In genomic region chr20:1807394-1807793, GRCh38 we compare ENCODE assay signal across 20 cellular contexts.
DNase-seq lines count a peak whose midpoint lies in the region; ATAC-seq, FAIRE-seq and TF ChIP-seq lines count a peak whose summit lies in the region.
"Had no signal": no experiment of that assay in that cellular context is flagged by ENCODE, and none has a peak within 500 bp of the region (broad histone marks: within the 10 kb centered on the region; RNA-seq: fewer than 3 reads in every experiment).

No MANE protein-coding gene starts in this region.

- H3K9me3 ChIP-seq in IMR-90 (ENCODE audit: control insufficient read depth, insufficient read depth, low read length) (no peaks in the 10 kb centered on the region), astrocyte (ENCODE audit: insufficient read depth, low read depth, low read length) (no peaks in the 10 kb centered on the region), esophagus muscularis mucosa (no peaks in the 10 kb centered on the region)
- H3K9me3 ChIP-seq: BE2C had no signal

- H3K4me2 ChIP-seq in IMR-90 (ENCODE audit: low read depth, low read length) (no peak overlapping the region), astrocyte (ENCODE audit: low read length) (no peak overlapping the region)

- H2BK120ac ChIP-seq in IMR-90 (ENCODE audit: low read depth, low read length), result peak overlapping the region; percentile 67

- H3K4me1 Mint-ChIP-seq in astrocyte (ENCODE audit: low read depth, unreplicated experiment) (peaks cover 44% of the 10 kb centered on the region), type B pancreatic cell (ENCODE audit: unreplicated experiment) (peaks cover 15% of the 10 kb centered on the region)

- POLR2A ChIA-PET in IMR-90 (lab: Charles Lee; ENCODE audit: unreplicated experiment), result no interaction called here
- POLR2A ChIA-PET in HEK293T (lab: Yijun Ruan, JAX), result no interaction called here

- H3K27ac ChIP-seq in IMR-90 (ENCODE audit: insufficient read depth, low read length), result no peak overlapping the region
- no peak overlapping the region for H3K27ac ChIP-seq in astrocyte (ENCODE audit: low read depth, low read length)
- no peak overlapping the region for H3K27ac ChIP-seq in esophagus muscularis mucosa (replicated peaks in 1 of 4)

- peak overlapping the region; percentile 52; the same call in 1 of the 2 replicates for H2BK20ac ChIP-seq in IMR-90 (ENCODE audit: low read depth, low read length)

- no peak overlapping the region; the same call in 1 of the 2 replicates for H4K5ac ChIP-seq in IMR-90 (ENCODE audit: low read depth, low read length)

- H3K79me1 ChIP-seq in IMR-90 (ENCODE audit: low read depth in 1 of 2, low read length in 2 of 2), result peaks cover 0 to 11% of the 10 kb centered on the region in 2 experiments; a peak in 1 of 4 replicates

- H3K79me2 ChIP-seq in astrocyte (ENCODE audit: insufficient read depth, low read length), result no peaks in the 10 kb centered on the region

- H3K4me1 ChIP-seq in IMR-90 (ENCODE audit: control insufficient read depth, insufficient read depth, low read length) (peaks cover 38% of the 10 kb centered on the region), astrocyte (ENCODE audit: insufficient read depth, low read length) (peaks cover 47% of the 10 kb centered on the region), esophagus muscularis mucosa (peaks cover 21 to 50% (median 38%) of the 10 kb centered on the region in 4 donors)
- H3K4me1 ChIP-seq: BE2C had no signal

- dilution Hi-C loops in IMR-90 (cut with HindIII; ENCODE audit: low sequenced_read_pairs, unreplicated experiment), result no loop called here

- no peak overlapping the region for H3K4me3 ChIP-seq in IMR-90 (ENCODE audit: insufficient read depth, low read depth, low read length)
- H3K4me3 ChIP-seq in astrocyte (ENCODE audit: insufficient read depth, low read depth, low read length), result no peak overlapping the region
- H3K4me3 ChIP-seq in esophagus muscularis mucosa, result no peak overlapping the region

- in situ Hi-C loops in IMR-90 (cut with MboI; ENCODE audit: low sequenced_read_pairs), result no loop called here

- DNase-seq in IMR-90 (no peak), astrocyte (ENCODE audit: low read depth) (no peak), esophagus muscularis mucosa (ENCODE audit: extremely low spot score) (peak; percentile 68), type B pancreatic cell (ENCODE audit: extremely low spot score, unreplicated experiment) (peak; percentile 7), HEK293T (ENCODE audit: extremely low spot score) (no peak)
- DNase-seq in activated naive CD4-positive, alpha-beta T cell treated with anti-CD3 and anti-CD28 coated beads, Interleukin-2, amount 50 U/mL, for 16 hours, result no peak
- DNase-seq: BE2C; Calu3; CD4-positive, alpha-beta memory T cell; DMS79; H7; Karpas-422; NCI-H1105 treated with DMSO at 0.1 percent for 48 hours; NCI-H187; NCI-H345; NCI-H526 treated with DMSO at 0.1 percent for 48 hours; NK-92 treated with Interleukin-12 subunit alpha and Interleukin-12 subunit beta, amount 100 ng/mL, for 24 hours; SIG-M5 had no signal

- peak overlapping the region; percentile 82 for H4K91ac ChIP-seq in IMR-90 (ENCODE audit: insufficient read depth, low read depth, low read length)

- 100% methylated on average over 2 of the region's 7 CpGs; no CpG with 5 or more reads in 1 of the 2 experiments for WGBS in IMR-90 (ENCODE audit: extremely low coverage in 2 of 2, insufficient read length in 1 of 2), 2 experiments
- 77% methylated on average over 7 of the region's 7 CpGs for WGBS in esophagus muscularis mucosa

- no peak overlapping the region for H2AK9ac ChIP-seq in IMR-90 (replicated peaks; ENCODE audit: low read depth, low read length, poor library complexity)

- no peak overlapping the region for H3K9ac ChIP-seq in IMR-90 (ENCODE audit: low read depth, low read length)
- no peak overlapping the region for H3K9ac ChIP-seq in astrocyte (ENCODE audit: low read length)

- TF ChIP-seq POLR2A in IMR-90 (IDR thresholded peaks at IDR 0.05; ENCODE audit: low read depth, low read length), result no peak
- TF ChIP-seq POLR2A in esophagus muscularis mucosa (IDR thresholded peaks at IDR 0.05; ENCODE audit: low read depth), result no peak

- H3K14ac ChIP-seq in IMR-90 (replicated peaks; ENCODE audit: low read depth, low read length), result no peak overlapping the region

- H4K8ac ChIP-seq in IMR-90 (ENCODE audit: low read depth in 2 of 2, low read length in 2 of 2), result no peak overlapping the region

- H2AFZ ChIP-seq in IMR-90 (replicated peaks; ENCODE audit: low read length, poor library complexity) (no peak overlapping the region), astrocyte (ENCODE audit: low read depth, low read length) (no peak overlapping the region)

- CTCF ChIA-PET in IMR-90 (lab: Yijun Ruan, JAX), result interaction anchor here (0.7 kb wide), 1 partner anchor 507 kb away, joined by 3 read pairs; no protein-coding TSS in a partner anchor
- CTCF ChIA-PET in HEK293T (lab: Yijun Ruan, JAX), result no interaction called here

- H3K27me3 ChIP-seq in IMR-90 (ENCODE audit: control insufficient read depth, insufficient read depth, low read length) (no peaks in the 10 kb centered on the region), astrocyte (ENCODE audit: insufficient read depth, low read length) (no peaks in the 10 kb centered on the region), esophagus muscularis mucosa (no peaks in the 10 kb centered on the region)

- H3K9me1 ChIP-seq in IMR-90 (ENCODE audit: insufficient read depth, low read length), result peaks cover 31% of the 10 kb centered on the region

- TF ChIP-seq EP300 in esophagus muscularis mucosa (IDR thresholded peaks at IDR 0.05), result no peak

- peak overlapping the region; percentile 82; the same call in 2 of the 3 replicates for H2BK15ac ChIP-seq in IMR-90 (ENCODE audit: low read depth, low read length)

- no TSS peak for BruUV-seq in IMR-90 (replicated peaks; lab: Mats Ljungman, UMichigan)

- H3K4ac ChIP-seq in IMR-90 (ENCODE audit: low read depth, low read length), result 0 out of 2 replicates have a peak overlapping the region, but pooled peaks have one; percentile 62

- intact Hi-C loops in IMR-90 (cut with micrococcal nuclease), result no loop called here
- intact Hi-C loops in esophagus muscularis mucosa (cut with DNase I), result no loop called here

- H3K9me3 Mint-ChIP-seq in astrocyte (ENCODE audit: unreplicated experiment) (no peaks in the 10 kb centered on the region), type B pancreatic cell (no peaks in the 10 kb centered on the region)
- H3K9me3 Mint-ChIP-seq: CD4-positive, alpha-beta memory T cell had no signal

- no peak overlapping the region; the same call in 1 of the 2 replicates for H3K23ac ChIP-seq in IMR-90 (ENCODE audit: low read depth, low read length)

- peak overlapping the region; percentile 42 for H2AK5ac ChIP-seq in IMR-90 (ENCODE audit: low read depth, low read length)

- H4K20me1 ChIP-seq in IMR-90 (ENCODE audit: insufficient read depth, low read length) (no peaks in the 10 kb centered on the region), astrocyte (ENCODE audit: insufficient read depth, low read length) (no peaks in the 10 kb centered on the region)

- H3K56ac ChIP-seq in IMR-90 (ENCODE audit: extremely low read depth, insufficient read depth, low read length), result no peak overlapping the region; the same call in 1 of the 2 replicates

- no peak overlapping the region for H2BK5ac ChIP-seq in IMR-90 (ENCODE audit: low read depth, low read length, poor library complexity, severe bottlenecking)

- H3K36me3 ChIP-seq in IMR-90 (ENCODE audit: control insufficient read depth, insufficient read depth, low read length) (no peaks in the 10 kb centered on the region), astrocyte (ENCODE audit: insufficient read depth, low read length) (no peaks in the 10 kb centered on the region), esophagus muscularis mucosa (no peaks in the 10 kb centered on the region)
- H3K36me3 ChIP-seq: BE2C had no signal

- peak overlapping the region; percentile 9 for H3K27ac Mint-ChIP-seq in astrocyte (ENCODE audit: unreplicated experiment)
- no peak overlapping the region for H3K27ac Mint-ChIP-seq in type B pancreatic cell
- H3K27ac Mint-ChIP-seq: CD4-positive, alpha-beta memory T cell had no signal

- H3K36me3 Mint-ChIP-seq in astrocyte (ENCODE audit: low read depth, unreplicated experiment) (no peaks in the 10 kb centered on the region), type B pancreatic cell (no peaks in the 10 kb centered on the region)
- H3K36me3 Mint-ChIP-seq: CD4-positive, alpha-beta memory T cell had no signal

- no peak for FAIRE-seq in astrocyte (lab: Jason Lieb, UNC)
- FAIRE-seq: GM19239 had no signal

- H3K4me3 Mint-ChIP-seq in astrocyte (ENCODE audit: unreplicated experiment), result no peak overlapping the region
- no peak overlapping the region for H3K4me3 Mint-ChIP-seq in type B pancreatic cell
- H3K4me3 Mint-ChIP-seq: CD4-positive, alpha-beta memory T cell had no signal

- H3K27me3 Mint-ChIP-seq in astrocyte (ENCODE audit: low read depth, unreplicated experiment), result no peaks in the 10 kb centered on the region
- peaks cover 48% of the 10 kb centered on the region for H3K27me3 Mint-ChIP-seq in type B pancreatic cell

- TF ChIP-seq RAD21 in IMR-90 (IDR thresholded peaks at IDR 0.05; ENCODE audit: low read length), result no peak

- ATAC-seq in IMR-90 (ENCODE audit: low read depth), result no peak
- ATAC-seq in GM19397 (IDR thresholded peaks at IDR 0.05; ENCODE audit: unreplicated experiment), result no peak

- no peak for TF ChIP-seq CTCF in IMR-90 (conservative IDR thresholded peaks at IDR 0.05; ENCODE audit: low read depth, low read length)
- no peak for TF ChIP-seq CTCF in astrocyte (IDR thresholded peaks at IDR 0.05; ENCODE audit: insufficient read depth, low read depth, low read length)
- no peak for TF ChIP-seq CTCF in esophagus muscularis mucosa (IDR thresholded peaks at IDR 0.05)
- no peak for TF ChIP-seq CTCF in type B pancreatic cell (conservative IDR thresholded peaks at IDR 0.05)

- H3K18ac ChIP-seq in IMR-90 (ENCODE audit: low read depth, low read length), result no peak overlapping the region

TF ChIP-seq in IMR-90, 13 proteins besides CTCF, POLR2A, EP300 and RAD21 (continues in another document):
- TF ChIP-seq FOS (IDR thresholded peaks at IDR 0.05; ENCODE audit: low read depth, low read length), result no peak

TF ChIP-seq in HEK293T, 16 proteins besides CTCF, POLR2A, EP300 and RAD21 (continues in another document):
- TF ChIP-seq ELF4 (IDR thresholded peaks at IDR 0.05), result no peak
- no peak for TF ChIP-seq ARNT (IDR thresholded peaks at IDR 0.05)
- TF ChIP-seq BHLHE40 (IDR thresholded peaks at IDR 0.05; ENCODE audit: borderline replicate concordance), result no peak
- no peak for TF ChIP-seq CTBP1 (IDR thresholded peaks at IDR 0.05; ENCODE audit: borderline replicate concordance)
- no peak for TF ChIP-seq ZNF384 (IDR thresholded peaks at IDR 0.05)
- no peak for TF ChIP-seq HDGF (IDR thresholded peaks at IDR 0.05; ENCODE audit: borderline replicate concordance)
- TF ChIP-seq SUZ12 (IDR thresholded peaks at IDR 0.05), result no peak
- no peak for TF ChIP-seq FOXK2 (IDR thresholded peaks at IDR 0.05)
- no peak for TF ChIP-seq L3MBTL2 (conservative IDR thresholded peaks at IDR 0.05)
- no peak for TF ChIP-seq LEF1 (IDR thresholded peaks at IDR 0.05; ENCODE audit: borderline replicate concordance)
- TF ChIP-seq FOXM1 (IDR thresholded peaks at IDR 0.05; ENCODE audit: borderline replicate concordance), result no peak
- no peak for TF ChIP-seq SP1 (IDR thresholded peaks at IDR 0.05)
- no peak for TF ChIP-seq FOXA1 (IDR thresholded peaks at IDR 0.05)

Comparison
In these comparisons a context has a peak if more than half of its experiments do, and no peak if none do; other contexts are left out.
1. DNase-seq: peak in esophagus muscularis mucosa (single experiment) and type B pancreatic cell (single experiment); none in IMR-90 (single experiment), astrocyte (single experiment), HEK293T (single experiment) and activated naive CD4-positive, alpha-beta T cell treated with anti-CD3 and anti-CD28 coated beads, Interleukin-2, amount 50 U/mL, for 16 hours (single experiment).